ENCODE assay signal across 31 cellular contexts in the genomic region with DNA sequence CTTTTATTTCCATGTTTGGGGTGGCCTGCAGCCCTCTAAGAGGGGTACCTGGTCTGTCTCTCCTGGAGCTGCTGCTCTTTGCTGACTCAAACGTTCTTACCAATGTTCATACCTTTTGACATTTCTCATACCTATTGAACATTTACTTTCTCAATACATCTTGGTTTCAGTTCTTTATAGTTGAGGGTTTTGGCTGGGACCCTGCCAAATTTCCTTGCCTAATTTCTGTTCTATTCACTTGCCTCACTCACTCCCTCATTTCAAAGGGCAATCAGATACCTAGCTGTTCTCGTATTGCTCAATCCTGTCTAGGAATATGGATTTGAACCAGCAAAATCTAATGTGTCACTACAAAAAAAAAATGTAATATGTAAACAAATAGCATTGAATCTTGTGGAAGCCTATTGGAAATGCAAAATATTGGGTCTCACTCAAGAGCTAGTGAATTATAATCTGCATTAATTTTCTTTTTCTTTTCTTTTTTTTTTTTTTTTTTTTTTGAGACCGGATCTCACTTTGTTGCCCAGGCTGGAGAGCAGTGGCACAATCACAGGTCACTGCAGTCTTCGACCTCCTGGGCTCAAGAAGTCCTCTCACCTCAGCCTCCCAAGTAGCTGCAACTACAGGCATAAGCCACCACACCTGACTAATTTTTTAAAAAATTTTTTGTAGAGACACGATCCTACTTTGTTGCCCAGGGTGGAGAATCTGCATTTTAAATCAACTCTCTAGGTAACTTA. TPM values are rescaled to one million over a fixed set of nuclear protein-coding genes. Genes with fewer than 3 reads are reported as not detected.
DNase-seq lines count a peak whose midpoint lies in the region; TF ChIP-seq lines count a peak whose summit lies in the region.
"Had no signal": no experiment of that assay in that cellular context is flagged by ENCODE, and none has a peak within 500 bp of the region (broad histone marks: within the 10 kb centered on the region; RNA-seq: fewer than 3 reads in every experiment).

No MANE protein-coding gene starts in this region.

- H3K36me3 ChIP-seq in osteoblast (ENCODE audit: insufficient read depth, low read length), result no peaks in the 10 kb centered on the region
- H3K36me3 ChIP-seq: left lung, neutrophil, prostate gland, sigmoid colon, transverse colon had no signal

- H2AFZ ChIP-seq in osteoblast (ENCODE audit: low read length), result no peak overlapping the region

- H3K9me3 ChIP-seq in osteoblast (ENCODE audit: low read depth, low read length), result no peaks in the 10 kb centered on the region
- H3K9me3 ChIP-seq: Caco-2, left lung, neutrophil, prostate gland, sigmoid colon, transverse colon had no signal

- no peak overlapping the region for H3K4me3 ChIP-seq in epithelial cell of esophagus (ENCODE audit: low read length)
- no peak overlapping the region for H3K4me3 ChIP-seq in osteoblast (ENCODE audit: insufficient read depth, low read length)
- H3K4me3 ChIP-seq: left lung, prostate gland, sigmoid colon, transverse colon had no signal

- no peak overlapping the region for H3K27ac ChIP-seq in osteoblast (ENCODE audit: low read depth, low read length)
- H3K27ac ChIP-seq in substantia nigra (ENCODE audit: low read depth, low read length, poor library complexity, severe bottlenecking), result no peak overlapping the region
- H3K27ac ChIP-seq: 22Rv1, C4-2B, KMS-11, left lung, neutrophil, prostate gland, sigmoid colon had no signal

- no peaks in the 10 kb centered on the region for H3K27me3 ChIP-seq in osteoblast (ENCODE audit: insufficient read depth, low read length)
- H3K27me3 ChIP-seq: left lung, neutrophil, sigmoid colon, transverse colon had no signal

- H3K4me1 ChIP-seq in osteoblast (ENCODE audit: insufficient read depth, low read length), result no peaks in the 10 kb centered on the region
- H3K4me1 ChIP-seq: left lung, prostate gland, transverse colon had no signal

- H3K79me2 ChIP-seq in osteoblast (ENCODE audit: insufficient read depth, low read length), result no peaks in the 10 kb centered on the region

- TF ChIP-seq CTCF in epithelial cell of esophagus (IDR thresholded peaks at IDR 0.05; ENCODE audit: insufficient read depth, low read depth, low read length, missing control alignments) (no peak), osteoblast (IDR thresholded peaks at IDR 0.05; ENCODE audit: extremely low read depth, low read depth, low read length) (no peak)

- H3K4me2 ChIP-seq in osteoblast (ENCODE audit: insufficient read depth, low read length), result no peak overlapping the region
- H3K4me2 ChIP-seq: KMS-11 had no signal

- peak; percentile 13 for DNase-seq in DMS79 treated with DMSO at 0.1 percent for 48 hours (lab: John Stamatoyannopoulos, UW)
- DNase-seq in DMS79 (lab: John Stamatoyannopoulos, UW), result no peak
- DNase-seq in RPMI8226, result peak; percentile 8
- DNase-seq in epithelial cell of esophagus (ENCODE audit: low read depth), result peak; percentile 15
- DNase-seq in osteoblast (ENCODE audit: insufficient read length, low spot score, missing footprints), result peak; percentile 18
- no peak for DNase-seq in substantia nigra (lab: John Stamatoyannopoulos, UW)
- no peak for DNase-seq in HuH-7.5 (ENCODE audit: low spot score)
- no peak for DNase-seq in putamen (ENCODE audit: low spot score)
- DNase-seq: activated CD4-positive, alpha-beta memory T cell treated with anti-CD3 and anti-CD28 coated beads for 36 hours; activated CD4-positive, CD25-positive, alpha-beta regulatory T cell treated with anti-CD3 and anti-CD28 coated beads, Interleukin-2, amount 50 U/mL, for 72 hours; activated naive CD4-positive, alpha-beta T cell; Caco-2; GDM1; GOT3; HFFc6; immature natural killer cell; left lung; MM.1S; NCI-H1417; NCI-H2029; SHP77; sigmoid colon; stimulated activated CD4-positive, alpha-beta T cell treated with anti-CD3 and anti-CD28 coated beads, Interleukin-4, amount 100 ng/mL, for 1 hour; T-helper 2 cell; transverse colon had no signal

- no peaks in the 10 kb centered on the region for H4K20me1 ChIP-seq in osteoblast (ENCODE audit: insufficient read depth, low read length)

RNA-seq across cellular contexts. Expression of a gene that starts 7.5 kb away (rescaled TPM):
- not detected in 2 replicates for total RNA-seq in osteoblast
- total RNA-seq: activated CD4-positive, alpha-beta memory T cell treated with anti-CD3 and anti-CD28 coated beads for 36 hours; Caco-2; HFFc6; HT1080; left lung; prostate gland; sigmoid colon; transverse colon had no signal

RNA-seq across cellular contexts. Expression of a gene that starts 44.4 kb away (rescaled TPM):
- not detected in 2 replicates for total RNA-seq in osteoblast
- total RNA-seq: activated CD4-positive, alpha-beta memory T cell treated with anti-CD3 and anti-CD28 coated beads for 36 hours; Caco-2; HFFc6; HT1080; left lung; prostate gland; sigmoid colon had no signal

RNA-seq across cellular contexts. Expression of a gene that starts 57.2 kb away (rescaled TPM):
- 5.6 and 6.5 TPM in 2 replicates for total RNA-seq in osteoblast

Comparison
In these comparisons a context has a peak if more than half of its experiments do, and no peak if none do; other contexts are left out.
1. DNase-seq: peak in DMS79 treated with DMSO at 0.1 percent for 48 hours (single experiment), RPMI8226 (single experiment), epithelial cell of esophagus (single experiment) and osteoblast (single experiment); none in DMS79 (single experiment), substantia nigra (0 of 49), HuH-7.5 (single experiment) and putamen (single experiment).